In the genomic region with DNA sequence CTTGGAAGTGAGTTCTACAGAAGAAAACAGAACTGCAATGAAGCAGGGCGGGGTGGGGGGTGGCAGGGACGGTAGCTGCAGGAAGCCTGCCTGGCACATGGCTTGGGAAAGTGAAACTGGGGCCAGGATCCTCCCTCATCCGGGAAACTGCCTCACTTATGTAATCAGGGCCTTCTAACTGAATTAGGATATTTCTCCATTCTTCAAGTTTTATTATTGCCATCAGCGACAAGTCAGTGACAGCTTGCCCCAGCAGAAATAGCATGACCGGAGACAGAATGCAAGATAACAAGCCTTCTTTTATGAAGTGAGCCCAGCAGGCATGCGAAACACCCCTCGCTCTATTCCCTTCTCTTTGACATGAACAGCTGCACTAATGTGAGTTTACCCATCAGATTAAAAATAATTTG, we compare ENCODE assay signal across 1 cellular context.
TF ChIP-seq lines count a peak whose summit lies in the region.

No MANE protein-coding gene starts in this region.

TF ChIP-seq in HEK293, 187 proteins besides CTCF, POLR2A, EP300 and RAD21 (continued from another document):
- TF ChIP-seq, protein P1, sequence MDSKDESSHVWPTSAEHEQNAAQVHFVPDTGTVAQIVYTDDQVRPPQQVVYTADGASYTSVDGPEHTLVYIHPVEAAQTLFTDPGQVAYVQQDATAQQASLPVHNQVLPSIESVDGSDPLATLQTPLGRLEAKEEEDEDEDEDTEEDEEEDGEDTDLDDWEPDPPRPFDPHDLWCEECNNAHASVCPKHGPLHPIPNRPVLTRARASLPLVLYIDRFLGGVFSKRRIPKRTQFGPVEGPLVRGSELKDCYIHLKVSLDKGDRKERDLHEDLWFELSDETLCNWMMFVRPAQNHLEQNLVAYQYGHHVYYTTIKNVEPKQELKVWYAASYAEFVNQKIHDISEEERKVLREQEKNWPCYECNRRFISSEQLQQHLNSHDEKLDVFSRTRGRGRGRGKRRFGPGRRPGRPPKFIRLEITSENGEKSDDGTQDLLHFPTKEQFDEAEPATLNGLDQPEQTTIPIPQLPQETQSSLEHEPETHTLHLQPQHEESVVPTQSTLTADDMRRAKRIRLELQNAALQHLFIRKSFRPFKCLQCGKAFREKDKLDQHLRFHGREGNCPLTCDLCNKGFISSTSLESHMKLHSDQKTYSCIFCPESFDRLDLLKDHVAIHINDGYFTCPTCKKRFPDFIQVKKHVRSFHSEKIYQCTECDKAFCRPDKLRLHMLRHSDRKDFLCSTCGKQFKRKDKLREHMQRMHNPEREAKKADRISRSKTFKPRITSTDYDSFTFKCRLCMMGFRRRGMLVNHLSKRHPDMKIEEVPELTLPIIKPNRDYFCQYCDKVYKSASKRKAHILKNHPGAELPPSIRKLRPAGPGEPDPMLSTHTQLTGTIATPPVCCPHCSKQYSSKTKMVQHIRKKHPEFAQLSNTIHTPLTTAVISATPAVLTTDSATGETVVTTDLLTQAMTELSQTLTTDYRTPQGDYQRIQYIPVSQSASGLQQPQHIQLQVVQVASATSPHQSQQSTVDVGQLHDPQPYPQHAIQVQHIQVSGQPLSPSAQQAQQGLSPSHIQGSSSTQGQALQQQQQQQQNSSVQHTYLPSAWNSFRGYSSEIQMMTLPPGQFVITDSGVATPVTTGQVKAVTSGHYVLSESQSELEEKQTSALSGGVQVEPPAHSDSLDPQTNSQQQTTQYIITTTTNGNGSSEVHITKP (tag by site-specific recombination; IDR thresholded peaks at IDR 0.05), result 0 out of 2 replicates have a peak, but pooled peaks have one; percentile 11
- TF ChIP-seq ZNF610 (tag by site-specific recombination; IDR thresholded peaks at IDR 0.05; ENCODE audit: borderline replicate concordance) (no peak), ZNF48 (tag by site-specific recombination; IDR thresholded peaks at IDR 0.05) (no peak), FEZF1 (tag by site-specific recombination; IDR thresholded peaks at IDR 0.05) (no peak), ZNF335 (tag by site-specific recombination; conservative IDR thresholded peaks at IDR 0.05) (peak; percentile 65), OSR2 (tag by site-specific recombination; IDR thresholded peaks at IDR 0.05) (peak; percentile 14; the same call in 1 of the 2 replicates), ZNF239 (tag by site-specific recombination; IDR thresholded peaks at IDR 0.05) (no peak), ZBTB8A (tag by site-specific recombination; IDR thresholded peaks at IDR 0.05) (no peak), ZNF221 (tag by site-specific recombination; IDR thresholded peaks at IDR 0.05; ENCODE audit: borderline replicate concordance) (no peak), ZBTB48 (tag by site-specific recombination; IDR thresholded peaks at IDR 0.05) (no peak)
- TF ChIP-seq, protein P2, sequence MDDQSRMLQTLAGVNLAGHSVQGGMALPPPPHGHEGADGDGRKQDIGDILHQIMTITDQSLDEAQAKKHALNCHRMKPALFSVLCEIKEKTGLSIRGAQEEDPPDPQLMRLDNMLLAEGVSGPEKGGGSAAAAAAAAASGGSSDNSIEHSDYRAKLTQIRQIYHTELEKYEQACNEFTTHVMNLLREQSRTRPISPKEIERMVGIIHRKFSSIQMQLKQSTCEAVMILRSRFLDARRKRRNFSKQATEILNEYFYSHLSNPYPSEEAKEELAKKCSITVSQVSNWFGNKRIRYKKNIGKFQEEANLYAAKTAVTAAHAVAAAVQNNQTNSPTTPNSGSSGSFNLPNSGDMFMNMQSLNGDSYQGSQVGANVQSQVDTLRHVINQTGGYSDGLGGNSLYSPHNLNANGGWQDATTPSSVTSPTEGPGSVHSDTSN (CRISPR knock-in tag; IDR thresholded peaks at IDR 0.05), result no peak
TF ChIP-seq in HEK293: peak in this region for 3.
